1 cellular context compared by ENCODE assay signal in the genomic region with DNA sequence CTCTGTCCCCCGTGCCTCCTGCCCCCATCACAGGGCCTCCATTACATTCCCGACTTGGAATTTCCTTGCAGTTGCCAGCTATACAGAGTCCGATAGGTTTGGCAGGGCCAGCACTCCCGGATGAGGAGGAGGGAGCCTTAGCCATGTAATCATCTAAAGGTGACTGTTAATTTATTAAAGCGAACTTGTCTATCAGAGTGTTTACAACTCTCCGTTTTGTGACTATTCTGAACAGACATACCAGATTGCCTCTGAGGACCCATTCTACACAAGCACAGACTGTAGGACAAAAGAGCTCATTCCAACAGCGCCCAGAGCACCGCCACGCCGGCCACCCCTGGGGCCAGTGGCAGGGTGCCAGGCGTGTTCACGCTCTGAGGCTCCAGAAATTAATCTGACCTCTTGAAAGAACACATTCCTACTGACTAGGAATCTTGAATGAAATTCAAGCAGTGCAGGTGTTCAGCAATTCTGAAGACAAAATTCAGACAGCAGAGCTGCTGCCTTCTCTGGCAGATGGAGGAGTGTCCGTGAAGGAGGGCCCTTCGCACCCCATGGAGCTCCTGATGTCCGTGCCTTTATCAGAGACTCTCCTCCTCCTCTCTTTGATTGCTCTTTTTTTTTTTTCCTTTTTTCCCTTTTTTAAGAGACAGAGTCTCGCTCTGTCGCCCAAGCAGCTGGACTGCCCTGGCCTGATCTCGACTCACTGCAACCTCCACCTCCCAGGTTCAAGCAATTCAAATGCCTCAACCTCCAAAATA.
TF ChIP-seq lines count a peak whose summit lies in the region.

No MANE protein-coding gene starts in this region.

TF ChIP-seq in IMR-90, 13 proteins besides CTCF, POLR2A, EP300 and RAD21:
- TF ChIP-seq BHLHE40 (IDR thresholded peaks at IDR 0.05; ENCODE audit: low read depth, low read length) (no peak), FOS (IDR thresholded peaks at IDR 0.05; ENCODE audit: low read depth, low read length) (no peak), SMC3 (IDR thresholded peaks at IDR 0.05; ENCODE audit: low read depth, low read length) (no peak), RFX5 (IDR thresholded peaks at IDR 0.05; ENCODE audit: low read depth, low read length) (no peak), RCOR1 (IDR thresholded peaks at IDR 0.05; ENCODE audit: insufficient replicate concordance, low read length) (no peak), NFE2L2 (IDR thresholded peaks at IDR 0.05; ENCODE audit: low read depth, low read length) (no peak), CEBPB (IDR thresholded peaks at IDR 0.05; ENCODE audit: low read depth, low read length) (no peak), USF2 (IDR thresholded peaks at IDR 0.05; ENCODE audit: low read depth, low read length) (no peak), CHD1 (IDR thresholded peaks at IDR 0.05; ENCODE audit: low read depth, low read length) (no peak), MAZ (IDR thresholded peaks at IDR 0.05; ENCODE audit: borderline replicate concordance, low read depth, low read length) (no peak), MXI1 (IDR thresholded peaks at IDR 0.05; ENCODE audit: borderline replicate concordance, low read depth, low read length) (no peak)
- TF ChIP-seq, protein P1, sequence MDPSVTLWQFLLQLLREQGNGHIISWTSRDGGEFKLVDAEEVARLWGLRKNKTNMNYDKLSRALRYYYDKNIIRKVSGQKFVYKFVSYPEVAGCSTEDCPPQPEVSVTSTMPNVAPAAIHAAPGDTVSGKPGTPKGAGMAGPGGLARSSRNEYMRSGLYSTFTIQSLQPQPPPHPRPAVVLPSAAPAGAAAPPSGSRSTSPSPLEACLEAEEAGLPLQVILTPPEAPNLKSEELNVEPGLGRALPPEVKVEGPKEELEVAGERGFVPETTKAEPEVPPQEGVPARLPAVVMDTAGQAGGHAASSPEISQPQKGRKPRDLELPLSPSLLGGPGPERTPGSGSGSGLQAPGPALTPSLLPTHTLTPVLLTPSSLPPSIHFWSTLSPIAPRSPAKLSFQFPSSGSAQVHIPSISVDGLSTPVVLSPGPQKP (IDR thresholded peaks at IDR 0.05; ENCODE audit: borderline replicate concordance, low read depth, low read length): no peak
